Comparison of ENCODE assay signal across 13 cellular contexts in the genomic region with DNA sequence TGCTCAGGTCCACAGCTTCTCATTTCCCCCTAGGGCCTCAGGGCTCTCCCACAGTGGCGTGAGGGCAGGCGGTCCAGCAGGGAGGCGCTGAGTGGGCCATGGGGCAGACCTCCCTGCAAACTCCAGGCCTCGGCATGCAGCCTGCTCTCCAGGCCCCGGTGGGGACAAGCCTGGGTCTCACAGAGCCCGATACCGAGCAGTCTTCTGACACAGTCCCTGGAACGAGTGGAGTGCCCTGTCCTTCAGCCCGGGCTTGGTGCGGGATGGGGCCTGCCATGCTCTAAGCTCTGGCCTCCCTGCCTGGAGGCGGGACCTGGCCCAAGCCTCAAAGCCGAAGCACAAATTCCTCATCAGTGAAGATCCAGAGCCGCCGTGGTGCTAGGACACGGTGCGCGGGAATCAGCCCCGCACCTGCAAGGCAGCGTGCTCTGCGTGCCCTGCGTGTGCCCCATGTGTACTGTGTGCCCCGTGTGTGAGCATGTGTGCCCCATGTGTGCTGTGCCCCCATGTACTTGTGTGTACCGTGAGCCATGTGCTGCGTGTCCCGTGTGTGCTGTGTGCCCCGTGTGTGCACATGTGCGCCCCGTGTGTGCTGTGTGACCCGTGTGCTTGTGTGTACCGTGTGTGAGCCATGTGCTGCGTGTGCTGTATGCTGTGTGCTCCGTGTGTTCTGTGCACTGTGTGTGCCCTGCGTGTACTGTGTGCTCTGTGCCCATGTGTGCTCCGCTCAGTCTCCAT. TPM values are rescaled to one million over a fixed set of nuclear protein-coding genes. Genes with fewer than 3 reads are reported as not detected.
DNase-seq lines count a peak whose midpoint lies in the region; ATAC-seq, FAIRE-seq and TF ChIP-seq lines count a peak whose summit lies in the region.
"Had no signal": no experiment of that assay in that cellular context is flagged by ENCODE, and none has a peak within 500 bp of the region (broad histone marks: within the 10 kb centered on the region; RNA-seq: fewer than 3 reads in every experiment).

No MANE protein-coding gene starts in this region.

- no peaks in the 10 kb centered on the region for H3K9me3 ChIP-seq in BLaER1
- no peaks in the 10 kb centered on the region for H3K9me3 ChIP-seq in endodermal cell (ENCODE audit: control insufficient read depth, low read length)
- H3K9me3 ChIP-seq in trophoblast cell (ENCODE audit: insufficient read depth, low read depth, low read length): peaks cover 6% of the 10 kb centered on the region
- H3K9me3 ChIP-seq in naive thymus-derived CD4-positive, alpha-beta T cell (ENCODE audit: control insufficient read depth in 2 of 3, low read length in 3 of 3): no peaks in the 10 kb centered on the region

- TF ChIP-seq CTCF in endodermal cell (conservative IDR thresholded peaks at IDR 0.05): no peak

- no peak overlapping the region for H3K4me3 Mint-ChIP-seq in endodermal cell
- no peak overlapping the region for H3K4me3 Mint-ChIP-seq in naive thymus-derived CD4-positive, alpha-beta T cell
- H3K4me3 Mint-ChIP-seq: B cell; CD8-positive, alpha-beta memory T cell had no signal

- H3K4me3 ChIP-seq in BLaER1 (no peak overlapping the region), endodermal cell (ENCODE audit: low read length) (no peak overlapping the region), trophoblast cell (ENCODE audit: low read depth, low read length) (peak overlapping the region; percentile 54)
- H3K4me3 ChIP-seq in naive thymus-derived CD4-positive, alpha-beta T cell (ENCODE audit: low read length): no peak overlapping the region

- H3K4ac ChIP-seq in trophoblast cell (ENCODE audit: low read depth, low read length): no peak overlapping the region

- no peak overlapping the region for H4K91ac ChIP-seq in trophoblast cell (ENCODE audit: low read depth, low read length)

- H3K79me1 ChIP-seq in trophoblast cell (ENCODE audit: low read length): no peaks in the 10 kb centered on the region

- H4K20me1 ChIP-seq in BLaER1: peaks cover 6% of the 10 kb centered on the region; the same call in 1 of the 2 replicates

- no peak overlapping the region for H2AK5ac ChIP-seq in trophoblast cell (ENCODE audit: low read length)

- no peak overlapping the region for H4K8ac ChIP-seq in trophoblast cell (ENCODE audit: low read depth, low read length)

- ATAC-seq in naive thymus-derived CD4-positive, alpha-beta T cell: no peak
- no peak for ATAC-seq in HG03175 (IDR thresholded peaks at IDR 0.05; ENCODE audit: unreplicated experiment)

- H3K14ac ChIP-seq in trophoblast cell (ENCODE audit: low read length): no peak overlapping the region

- H2BK12ac ChIP-seq in trophoblast cell (ENCODE audit: low read length): no peak overlapping the region

- H3K27ac ChIP-seq in BLaER1: no peak overlapping the region
- H3K27ac ChIP-seq in endodermal cell (ENCODE audit: low read depth, low read length): no peak overlapping the region
- no peak overlapping the region for H3K27ac ChIP-seq in trophoblast cell (ENCODE audit: low read depth, low read length)
- H3K27ac ChIP-seq in naive thymus-derived CD4-positive, alpha-beta T cell (ENCODE audit: low read depth, low read length): no peak overlapping the region

- H3K27ac Mint-ChIP-seq in endodermal cell: peak overlapping the region; percentile 68
- H3K27ac Mint-ChIP-seq in naive thymus-derived CD4-positive, alpha-beta T cell: no peak overlapping the region
- H3K27ac Mint-ChIP-seq: B cell had no signal

- no peak overlapping the region for H4K12ac ChIP-seq in trophoblast cell (ENCODE audit: low read depth, low read length)

- H3K23ac ChIP-seq in trophoblast cell (ENCODE audit: low read length): peak overlapping the region; percentile 96

- no peaks in the 10 kb centered on the region for H3K4me1 Mint-ChIP-seq in endodermal cell
- H3K4me1 Mint-ChIP-seq in naive thymus-derived CD4-positive, alpha-beta T cell: no peaks in the 10 kb centered on the region
- H3K4me1 Mint-ChIP-seq: B cell; CD8-positive, alpha-beta memory T cell had no signal

- DNase-seq in HTR-8/SVneo (ENCODE audit: insufficient read length, low spot score) (no peak), endodermal cell (no peak), trophoblast cell (no peak)
- DNase-seq in naive thymus-derived CD4-positive, alpha-beta T cell: no peak
- no peak for DNase-seq in effector CD8-positive, alpha-beta T cell (lab: John Stamatoyannopoulos, UW)
- DNase-seq: Caco-2; CD8-positive, alpha-beta memory T cell; DND-41; GDM1 had no signal

- WGBS in endodermal cell (ENCODE audit: insufficient coverage in 1 of 2, insufficient read length in 1 of 2), 2 experiments: 94 to 95% methylated on average over 25 to 34 of the region's 34 CpGs
- WGBS in trophoblast cell (ENCODE audit: extremely low coverage, insufficient coverage, insufficient read length): no CpG with 5 or more reads among the region's 34 CpGs

- H3K9ac ChIP-seq in BLaER1 (no peak overlapping the region), endodermal cell (ENCODE audit: extremely low read depth, low read length, poor library complexity, severe bottlenecking) (no peak overlapping the region), trophoblast cell (ENCODE audit: low read length) (no peak overlapping the region)

- H3K4me2 ChIP-seq in BLaER1 (peak overlapping the region; percentile 97), trophoblast cell (ENCODE audit: low read length) (no peak overlapping the region)

- no peak overlapping the region for H2BK5ac ChIP-seq in trophoblast cell (ENCODE audit: low read depth, low read length, poor library complexity)

- peak; percentile 36 for FAIRE-seq in HTR-8/SVneo (lab: Jason Lieb, UNC)
- FAIRE-seq: GM12892 had no signal

- H3K36me3 ChIP-seq in BLaER1: no peaks in the 10 kb centered on the region
- no peaks in the 10 kb centered on the region for H3K36me3 ChIP-seq in endodermal cell (ENCODE audit: control insufficient read depth, insufficient read depth, low read length)
- H3K36me3 ChIP-seq in trophoblast cell (ENCODE audit: control insufficient read depth in 1 of 2, insufficient read depth in 2 of 2, low read length in 2 of 2): no peaks in the 10 kb centered on the region
- H3K36me3 ChIP-seq in naive thymus-derived CD4-positive, alpha-beta T cell (ENCODE audit: control insufficient read depth in 2 of 3, insufficient read depth in 3 of 3, low read length in 3 of 3): no peaks in the 10 kb centered on the region

- H3K36me3 Mint-ChIP-seq in endodermal cell (ENCODE audit: low read depth): no peaks in the 10 kb centered on the region
- no peaks in the 10 kb centered on the region for H3K36me3 Mint-ChIP-seq in naive thymus-derived CD4-positive, alpha-beta T cell
- H3K36me3 Mint-ChIP-seq: CD8-positive, alpha-beta memory T cell had no signal

- no peaks in the 10 kb centered on the region for H3K79me2 ChIP-seq in trophoblast cell (ENCODE audit: control insufficient read depth, insufficient read depth, low read length, poor library complexity)

- no peak overlapping the region for H2BK120ac ChIP-seq in trophoblast cell (ENCODE audit: insufficient read depth, low read length, poor library complexity)

- POLR2A ChIA-PET in naive thymus-derived CD4-positive, alpha-beta T cell (lab: Charles Lee): no interaction called here

- peaks cover 46% of the 10 kb centered on the region for H3K27me3 ChIP-seq in BLaER1
- no peaks in the 10 kb centered on the region for H3K27me3 ChIP-seq in endodermal cell (ENCODE audit: control insufficient read depth, insufficient read depth, low read length, poor library complexity, severe bottlenecking)
- H3K27me3 ChIP-seq in trophoblast cell (ENCODE audit: insufficient read depth, low read length): no peaks in the 10 kb centered on the region
- no peaks in the 10 kb centered on the region for H3K27me3 ChIP-seq in naive thymus-derived CD4-positive, alpha-beta T cell (ENCODE audit: control insufficient read depth in 2 of 2, insufficient read depth in 2 of 2, low read length in 2 of 2)

- no peak overlapping the region for H3K18ac ChIP-seq in trophoblast cell (ENCODE audit: low read length)

- no peaks in the 10 kb centered on the region for H3K27me3 Mint-ChIP-seq in endodermal cell (ENCODE audit: insufficient read depth)
- peaks cover 0 to 24% (median 4%) of the 10 kb centered on the region in 5 donors for H3K27me3 Mint-ChIP-seq in naive thymus-derived CD4-positive, alpha-beta T cell

- H3K9me3 Mint-ChIP-seq in endodermal cell: no peaks in the 10 kb centered on the region
- H3K9me3 Mint-ChIP-seq in naive thymus-derived CD4-positive, alpha-beta T cell: no peaks in the 10 kb centered on the region
- H3K9me3 Mint-ChIP-seq: CD8-positive, alpha-beta memory T cell had no signal

- CTCF ChIA-PET in naive thymus-derived CD4-positive, alpha-beta T cell (lab: Charles Lee): no interaction called here

- H3K4me1 ChIP-seq in BLaER1 (peaks cover 85% of the 10 kb centered on the region), endodermal cell (ENCODE audit: control insufficient read depth, insufficient read depth, low read length) (no peaks in the 10 kb centered on the region), trophoblast cell (ENCODE audit: control insufficient read depth in 1 of 2, insufficient read depth in 2 of 2, low read length in 2 of 2) (no peaks in the 10 kb centered on the region)
- no peaks in the 10 kb centered on the region for H3K4me1 ChIP-seq in naive thymus-derived CD4-positive, alpha-beta T cell (ENCODE audit: control insufficient read depth in 2 of 2, insufficient read depth in 2 of 2, low read length in 2 of 2)
- H3K4me1 ChIP-seq: Caco-2 had no signal

- no peak overlapping the region for H2AFZ ChIP-seq in trophoblast cell (ENCODE audit: insufficient read depth, low read length, poor library complexity)

- intact Hi-C loops in naive thymus-derived CD4-positive, alpha-beta T cell (cut with micrococcal nuclease): no loop called here

RNA-seq across cellular contexts. Expression of a gene that starts 56.1 kb away (rescaled TPM):
- 10 to 100 TPM; 40.8 to 42.0 TPM for total RNA-seq in endodermal cell
- 33.7 TPM for polyA plus RNA-seq in endodermal cell (2013, experiment 1 of 2)
- polyA plus RNA-seq in endodermal cell (2013, experiment 2 of 2): 27.0 TPM
- 18.7 and 18.8 TPM in 2 replicates for polyA plus RNA-seq in trophoblast cell (2013)
- 100 to 1,000 TPM in 2 of 5 experiments, 10 to 100 TPM in 3; 41.5 to 214 (median 85.9) TPM for total RNA-seq in naive thymus-derived CD4-positive, alpha-beta T cell
- 1 to 10 TPM; 3.8 to 6.4 TPM for polyA plus RNA-seq in naive thymus-derived CD4-positive, alpha-beta T cell
